Comparison of ENCODE assay signal across 13 cellular contexts in genomic region chr15:44215594-44215993, GRCh38. TPM values are rescaled to one million over a fixed set of nuclear protein-coding genes. Genes with fewer than 3 reads are reported as not detected.
A peak's percentile ranks its signal among the peaks of the same experiment; 100 is the strongest.
DNase-seq lines count a peak whose midpoint lies in the region; TF ChIP-seq lines count a peak whose summit lies in the region.
"Had no signal": no experiment of that assay in that cellular context is flagged by ENCODE, and none has a peak within 500 bp of the region (broad histone marks: within the 10 kb centered on the region; RNA-seq: fewer than 3 reads in every experiment).

No MANE protein-coding gene starts in this region.

- peaks cover 7% of the 10 kb centered on the region for H3K4me1 ChIP-seq in skeletal muscle satellite cell (ENCODE audit: control insufficient read depth, insufficient read depth, low read length)
- no peaks in the 10 kb centered on the region for H3K4me1 ChIP-seq in testis

- CTCF ChIA-PET in RWPE1 (lab: Yijun Ruan, JAX): interaction anchor here (0.8 kb wide), 1 partner anchor 44 kb away, joined by 3 read pairs; no protein-coding TSS in a partner anchor

- peak overlapping the region; percentile 38 for H3K4me2 ChIP-seq in skeletal muscle satellite cell (ENCODE audit: low read length)

- intact Hi-C loops in testis (cut with DNase I; ENCODE audit: low total_unique reads): no loop called here

- H3K4me3 ChIP-seq in skeletal muscle satellite cell (ENCODE audit: low read length): no peak overlapping the region
- H3K4me3 ChIP-seq in testis: no peak overlapping the region

- no peaks in the 10 kb centered on the region for H3K9me3 ChIP-seq in skeletal muscle satellite cell (replicated peaks; ENCODE audit: low read length)
- H3K9me3 ChIP-seq in testis: no peaks in the 10 kb centered on the region

- TF ChIP-seq POLR2A in testis (IDR thresholded peaks at IDR 0.05): no peak

- no peak overlapping the region for H3K9ac ChIP-seq in skeletal muscle satellite cell (ENCODE audit: low read depth, low read length)

- POLR2A ChIA-PET in RWPE1 (lab: Yijun Ruan, JAX; ENCODE audit: low non-redundant PET): no interaction called here

- DNase-seq in NCI-H1417 (lab: John Stamatoyannopoulos, UW) (peak in 2 of 3 experiments; percentile 2 to 4), NCI-H1417 treated with DMSO at 0.1 percent for 48 hours (lab: John Stamatoyannopoulos, UW) (no peak), RWPE1 (ENCODE audit: low spot score) (peak; percentile 83), fibroblast of gingiva (ENCODE audit: low read depth) (peak; percentile 75), T-helper 9 cell (no peak), testis (no peak)
- DNase-seq in activated CD4-positive, alpha-beta T cell treated with anti-CD3 and anti-CD28 coated beads for 1 hour: no peak
- DNase-seq: immature natural killer cell; NCI-H2081 treated with DMSO at 0.1 percent for 48 hours; Right ventricle myocardium superior; stimulated activated CD4-positive, alpha-beta T cell treated with anti-CD3 and anti-CD28 coated beads, Interleukin-4, amount 100 ng/mL, for 1 hour had no signal

- H3K27ac ChIP-seq in RWPE1 (no peak overlapping the region), testis (no peak overlapping the region)
- H3K27ac ChIP-seq: 22Rv1 had no signal

- WGBS in testis, 2 donors: 61 to 64% methylated on average over 3 of the region's 3 CpGs

- TF ChIP-seq CTCF in RWPE1 (conservative IDR thresholded peaks at IDR 0.05; ENCODE audit: low read depth) (no peak), testis (IDR thresholded peaks at IDR 0.05) (no peak)

- H3K36me3 ChIP-seq in skeletal muscle satellite cell (ENCODE audit: insufficient read depth, low read length) (no peaks in the 10 kb centered on the region), testis (ENCODE audit: low read depth, missing control alignments) (no peaks in the 10 kb centered on the region)

- H3K27me3 ChIP-seq in skeletal muscle satellite cell (ENCODE audit: control insufficient read depth, insufficient read depth, low read length) (no peaks in the 10 kb centered on the region), testis (no peaks in the 10 kb centered on the region)

RNA-seq across cellular contexts. Expression of gene FRMD5, which starts 20.5 kb away (rescaled TPM):
- 0.22 and 0.25 TPM in 2 replicates for total RNA-seq in skeletal muscle satellite cell (2012; rRNA removed)
- 10 to 100 TPM; 10.5 to 10.6 TPM for total RNA-seq in testis
- 12.3 TPM for polyA plus RNA-seq in testis (ENCODE audit: insufficient read depth, low read depth, low replicate concordance)

Comparison
In these comparisons a context has a peak if more than half of its experiments do, and no peak if none do; other contexts are left out.
1. DNase-seq: peak in NCI-H1417 (2 of 3), RWPE1 (single experiment) and fibroblast of gingiva (single experiment); none in NCI-H1417 treated with DMSO at 0.1 percent for 48 hours (single experiment), T-helper 9 cell (single experiment), activated CD4-positive, alpha-beta T cell treated with anti-CD3 and anti-CD28 coated beads for 1 hour (single experiment) and testis (single experiment).